In genomic region chr17:81285179-81285878, GRCh38 we compare ENCODE assay signal across 1 cellular context.
TF ChIP-seq lines count a peak whose summit lies in the region.

No MANE protein-coding gene starts in this region.

TF ChIP-seq in GM12878, 131 proteins besides CTCF, POLR2A, EP300 and RAD21 (continued from another document):
- TF ChIP-seq ZBTB40 (IDR thresholded peaks at IDR 0.05; ENCODE audit: borderline replicate concordance) (no peak; the same call in 1 of the 2 replicates), CUX1 (IDR thresholded peaks at IDR 0.05; ENCODE audit: insufficient replicate concordance, low read depth, low read length) (no peak), BCL11A (IDR thresholded peaks at IDR 0.05; ENCODE audit: low read depth, low read length) (no peak), CEBPZ (IDR thresholded peaks at IDR 0.05; ENCODE audit: low read depth, low read length) (no peak), RELB (IDR thresholded peaks at IDR 0.05; ENCODE audit: low read depth) (0 out of 2 replicates have a peak, but pooled peaks have one; percentile 20), ZNF384 (IDR thresholded peaks at IDR 0.05; ENCODE audit: borderline replicate concordance, low read depth, low read length) (no peak), PAX8 (IDR thresholded peaks at IDR 0.05) (no peak), CBX5 (IDR thresholded peaks at IDR 0.05; ENCODE audit: low read depth) (no peak), MEF2A (IDR thresholded peaks at IDR 0.05; ENCODE audit: insufficient read depth, low read depth, low read length) (0 out of 2 replicates have a peak, but pooled peaks have one; percentile 13), LARP7 (IDR thresholded peaks at IDR 0.05) (no peak), SUPT20H (IDR thresholded peaks at IDR 0.05; ENCODE audit: borderline replicate concordance, control insufficient read depth, low read depth, low read length) (no peak), STAT1 (conservative IDR thresholded peaks at IDR 0.05) (no peak), MYB (IDR thresholded peaks at IDR 0.05; ENCODE audit: borderline replicate concordance, low read depth, low read length) (no peak), ZNF274 (IDR thresholded peaks at IDR 0.05; ENCODE audit: insufficient read depth, insufficient read length) (no peak), ASH2L (IDR thresholded peaks at IDR 0.05; ENCODE audit: borderline replicate concordance, low read depth) (no peak), ZBTB33 (IDR thresholded peaks at IDR 0.05) (no peak), SREBF2 (IDR thresholded peaks at IDR 0.05; ENCODE audit: low read length) (no peak), KAT2A (conservative IDR thresholded peaks at IDR 0.05; ENCODE audit: control insufficient read depth, low read depth, low read length) (no peak), TCF7 (IDR thresholded peaks at IDR 0.05; ENCODE audit: borderline replicate concordance) (no peak), ATF3 (IDR thresholded peaks at IDR 0.05; ENCODE audit: borderline replicate concordance, extremely low read depth, low read depth, low read length) (no peak), JUNB (IDR thresholded peaks at IDR 0.05) (no peak), NRF1 (conservative IDR thresholded peaks at IDR 0.05; ENCODE audit: low read depth, low read length) (no peak), NFYA (IDR thresholded peaks at IDR 0.05; ENCODE audit: borderline replicate concordance, low read depth, low read length) (no peak), CHD1 (IDR thresholded peaks at IDR 0.05; ENCODE audit: low read depth, low read length) (no peak), RAD51 (IDR thresholded peaks at IDR 0.05) (no peak), ZBED1 (IDR thresholded peaks at IDR 0.05; ENCODE audit: borderline replicate concordance) (no peak), IRF5 (IDR thresholded peaks at IDR 0.05; ENCODE audit: borderline replicate concordance) (no peak), HDAC2 (IDR thresholded peaks at IDR 0.05) (no peak), WRNIP1 (IDR thresholded peaks at IDR 0.05; ENCODE audit: borderline replicate concordance, low read depth, low read length) (no peak), ESRRA (IDR thresholded peaks at IDR 0.05; ENCODE audit: low read length) (no peak), JUND (IDR thresholded peaks at IDR 0.05; ENCODE audit: low read depth, low read length) (no peak), CBX3 (IDR thresholded peaks at IDR 0.05; ENCODE audit: borderline replicate concordance, low read depth) (no peak)
